11 cellular contexts compared by ENCODE assay signal in genomic region chr1:228463009-228463558, GRCh38. TPM values are rescaled to one million over a fixed set of nuclear protein-coding genes. Genes with fewer than 3 reads are reported as not detected.
A peak's percentile ranks its signal among the peaks of the same experiment; 100 is the strongest.
DNase-seq lines count a peak whose midpoint lies in the region; ATAC-seq and TF ChIP-seq lines count a peak whose summit lies in the region.
"Had no signal": no experiment of that assay in that cellular context is flagged by ENCODE, and none has a peak within 500 bp of the region (broad histone marks: within the 10 kb centered on the region; RNA-seq: fewer than 3 reads in every experiment).

No MANE protein-coding gene starts in this region.

- H3F3A ChIP-seq in OCI-LY1 (ENCODE audit: insufficient read depth, low read length) = no peaks in the 10 kb centered on the region

- no peak overlapping the region for H2AFZ ChIP-seq in OCI-LY1 (ENCODE audit: low read length)

- H3K4me3 ChIP-seq in OCI-LY1 (ENCODE audit: low read depth, low read length, poor library complexity, severe bottlenecking) (peak overlapping the region; percentile 31), sigmoid colon (no peak overlapping the region)

- H3K9me3 Mint-ChIP-seq in activated T-cell treated with anti-CD3 and anti-CD28 coated beads, Interleukin-2, amount 50 U/mL, for 4 hours = no peaks in the 10 kb centered on the region
- H3K9me3 Mint-ChIP-seq in endothelial cell (ENCODE audit: unreplicated experiment) = no peaks in the 10 kb centered on the region

- H3K4me3 Mint-ChIP-seq in activated T-cell treated with anti-CD3 and anti-CD28 coated beads, Interleukin-2, amount 50 U/mL, for 4 hours = peak overlapping the region; percentile 79
- peak overlapping the region; percentile 76 for H3K4me3 Mint-ChIP-seq in endothelial cell (ENCODE audit: unreplicated experiment)

- no peak overlapping the region for H3K27ac ChIP-seq in OCI-LY1 (ENCODE audit: low read depth, low read length, poor library complexity, severe bottlenecking)
- H3K27ac ChIP-seq in sigmoid colon = no peak overlapping the region
- H3K27ac ChIP-seq: thoracic aorta had no signal

- no peak overlapping the region for H3K27ac Mint-ChIP-seq in endothelial cell (ENCODE audit: unreplicated experiment)

- no peaks in the 10 kb centered on the region for H3K79me2 ChIP-seq in OCI-LY1 (ENCODE audit: insufficient read depth, low read length)

- intact Hi-C loops in sigmoid colon (cut with DNase I) = no loop called here

- TF ChIP-seq CTCF in OCI-LY1 (IDR thresholded peaks at IDR 0.05; ENCODE audit: low read length) = no peak
- no peak for TF ChIP-seq CTCF in endothelial cell (IDR thresholded peaks at IDR 0.05; ENCODE audit: unreplicated experiment)
- TF ChIP-seq CTCF in sigmoid colon (IDR thresholded peaks at IDR 0.05) = no peak

- TF ChIP-seq EP300 in sigmoid colon (IDR thresholded peaks at IDR 0.05) = no peak

- peak overlapping the region; percentile 23; the same call in 1 of the 2 replicates for H3K4me2 ChIP-seq in OCI-LY1 (ENCODE audit: low read length)

- no peak for TF ChIP-seq POLR2A in sigmoid colon (IDR thresholded peaks at IDR 0.05)

- DNase-seq in activated T-cell treated with anti-CD3 and anti-CD28 coated beads, Interleukin-2, amount 50 U/mL, for 4 hours = no peak
- DNase-seq in activated T-cell treated with anti-CD3 and anti-CD28 coated beads for 4 hours (no peak), endothelial cell (ENCODE audit: low spot score) (no peak), sigmoid colon (peak; percentile 10), RPMI8226 (no peak), OCI-M1 (lab: John Stamatoyannopoulos, UW) (no peak)
- DNase-seq: AML-193, kidney glomerular epithelial cell had no signal

- ATAC-seq in activated T-cell treated with anti-CD3 and anti-CD28 coated beads, Interleukin-2, amount 50 U/mL, for 4 hours = peak; percentile 2 to 6
- no peak for ATAC-seq in HG03442 (IDR thresholded peaks at IDR 0.05; ENCODE audit: unreplicated experiment)

- H3K27me3 ChIP-seq in OCI-LY1 (ENCODE audit: insufficient read depth, low read length) = no peaks in the 10 kb centered on the region
- peaks cover 27 to 100% (median 95%) of the 10 kb centered on the region in 3 donors for H3K27me3 ChIP-seq in sigmoid colon

- no peaks in the 10 kb centered on the region for H3K9me2 ChIP-seq in OCI-LY1 (ENCODE audit: low read depth, low read length)

- H4K20me1 ChIP-seq in OCI-LY1 (ENCODE audit: insufficient read depth, low read length) = no peaks in the 10 kb centered on the region

- H3K36me3 ChIP-seq in OCI-LY1 (ENCODE audit: insufficient read depth, low read length) = no peaks in the 10 kb centered on the region
- no peaks in the 10 kb centered on the region for H3K36me3 ChIP-seq in sigmoid colon
- H3K36me3 ChIP-seq: thoracic aorta had no signal

- WGBS in sigmoid colon, 2 donors = 57 to 59% methylated on average over 7 of the region's 7 CpGs

- no peaks in the 10 kb centered on the region for H3K36me3 Mint-ChIP-seq in activated T-cell treated with anti-CD3 and anti-CD28 coated beads, Interleukin-2, amount 50 U/mL, for 4 hours (ENCODE audit: insufficient read depth)
- H3K36me3 Mint-ChIP-seq in endothelial cell (ENCODE audit: low read depth, unreplicated experiment) = peaks cover 6% of the 10 kb centered on the region

- no peaks in the 10 kb centered on the region for H3K4me1 ChIP-seq in OCI-LY1 (ENCODE audit: insufficient read depth, low read length, severe bottlenecking)
- H3K4me1 ChIP-seq in sigmoid colon = peaks cover 0 to 32% (median 24%) of the 10 kb centered on the region in 4 donors

- H3K9me3 ChIP-seq in OCI-LY1 (ENCODE audit: low read length) = no peaks in the 10 kb centered on the region
- no peaks in the 10 kb centered on the region for H3K9me3 ChIP-seq in sigmoid colon
- H3K9me3 ChIP-seq: thoracic aorta had no signal

- no peak overlapping the region for H3K9ac ChIP-seq in OCI-LY1 (ENCODE audit: low read length)

- H3K27me3 Mint-ChIP-seq in activated T-cell treated with anti-CD3 and anti-CD28 coated beads, Interleukin-2, amount 50 U/mL, for 4 hours (ENCODE audit: low read depth) = peaks cover 3% of the 10 kb centered on the region
- peaks cover 24% of the 10 kb centered on the region for H3K27me3 Mint-ChIP-seq in endothelial cell (ENCODE audit: unreplicated experiment)

- peaks cover 43% of the 10 kb centered on the region for H3K4me1 Mint-ChIP-seq in activated T-cell treated with anti-CD3 and anti-CD28 coated beads, Interleukin-2, amount 50 U/mL, for 4 hours (ENCODE audit: low read depth)
- H3K4me1 Mint-ChIP-seq in endothelial cell (ENCODE audit: unreplicated experiment) = peaks cover 18% of the 10 kb centered on the region

RNA-seq across cellular contexts. Expression of gene RNF187, which starts 24.1 kb away (rescaled TPM):
- total RNA-seq in activated T-cell treated with anti-CD3 and anti-CD28 coated beads, Interleukin-2, amount 50 U/mL, for 4 hours = 100 to 1,000 TPM in 2 of 3 donors, 10 to 100 TPM in 1; 99.6 to 108 (median 106) TPM
- total RNA-seq in endothelial cell (ENCODE audit: unreplicated experiment) (153 TPM), sigmoid colon (10 to 100 TPM; 17.3 to 24.4 (median 22.6) TPM)
- 10 to 100 TPM; 23.4 to 39.8 (median 28.2) TPM for polyA plus RNA-seq in sigmoid colon

RNA-seq across cellular contexts. Expression of gene TRIM17, which starts 46.4 kb away (rescaled TPM):
- total RNA-seq in activated T-cell treated with anti-CD3 and anti-CD28 coated beads, Interleukin-2, amount 50 U/mL, for 4 hours = 1 to 10 TPM in 1 of 3 donors, under 1 TPM in 2; 0.57 to 1.1 (median 0.66) TPM
- total RNA-seq in endothelial cell (ENCODE audit: unreplicated experiment) = 2.3 TPM
- total RNA-seq in sigmoid colon = under 1 TPM in 1 of 4 donors, not detected in 3; 0.95 TPM
- polyA plus RNA-seq in sigmoid colon = under 1 TPM in 1 of 3 donors, not detected in 2; 0.44 TPM

RNA-seq across cellular contexts. Expression of gene TRIM11, which starts 56.4 kb away (rescaled TPM):
- 10 to 100 TPM; 43.8 to 47.5 (median 46.6) TPM for total RNA-seq in activated T-cell treated with anti-CD3 and anti-CD28 coated beads, Interleukin-2, amount 50 U/mL, for 4 hours
- total RNA-seq in endothelial cell (ENCODE audit: unreplicated experiment) = 39.9 TPM
- total RNA-seq in sigmoid colon = 10 to 100 TPM; 11.8 to 19.6 (median 16.0) TPM
- 10 to 100 TPM; 12.0 to 32.9 (median 14.3) TPM for polyA plus RNA-seq in sigmoid colon
